ENCODE assay signal across 8 cellular contexts in genomic region chr3:120743081-120743365, GRCh38. TPM values are rescaled to one million over a fixed set of nuclear protein-coding genes. Genes with fewer than 3 reads are reported as not detected.
DNase-seq lines count a peak whose midpoint lies in the region; ATAC-seq, FAIRE-seq and TF ChIP-seq lines count a peak whose summit lies in the region.

No MANE protein-coding gene starts in this region.

- peaks cover 0 to 4% of the 10 kb centered on the region in 2 experiments; a peak in 1 of 4 replicates for H3K36me3 ChIP-seq in HCT116 (ENCODE audit: control insufficient read depth in 1 of 2, insufficient read depth in 2 of 2, low read length in 2 of 2)
- H3K36me3 ChIP-seq in right lobe of liver, result no peaks in the 10 kb centered on the region
- H3K36me3 ChIP-seq in upper lobe of right lung, result no peaks in the 10 kb centered on the region

- H3K4me3 ChIP-seq in A549, result peak overlapping the region; percentile 95
- H3K4me3 ChIP-seq in HCT116 (replicated peaks in 1 of 2; ENCODE audit: low read depth in 1 of 2, low read length in 2 of 2), result peak overlapping the region; percentile 92 to 100
- peak overlapping the region; percentile 82 to 95 (median 85) for H3K4me3 ChIP-seq in right lobe of liver
- H3K4me3 ChIP-seq in upper lobe of right lung, result peak overlapping the region; percentile 93

- H3K27ac ChIP-seq in A549, result peak overlapping the region; percentile 91 to 93
- H3K27ac ChIP-seq in HCT116 (ENCODE audit: low read depth, low read length), result peak overlapping the region; percentile 71
- peak overlapping the region; percentile 52 to 98 (median 98) for H3K27ac ChIP-seq in right lobe of liver
- H3K27ac ChIP-seq in upper lobe of right lung, result peak overlapping the region; percentile 99

- BruUV-seq in HCT116 (replicated peaks; lab: Mats Ljungman, UMichigan), result TSS peak; percentile 81

- H2AFZ ChIP-seq in HCT116 (ENCODE audit: low read depth, low read length, poor library complexity, severe bottlenecking), result no peak overlapping the region

- intact Hi-C loops in HCT116 (cut with micrococcal nuclease), result loop anchor here (2.0 kb wide), 1 partner anchor 120 kb away; no protein-coding TSS in a partner anchor
- intact Hi-C loops in right lobe of liver (cut with DNase I), result no loop called here
- intact Hi-C loops in upper lobe of right lung (cut with DNase I), result no loop called here

- no peak for FAIRE-seq in A549 (lab: Jason Lieb, UNC)

- H3K4me1 ChIP-seq in A549, result peaks cover 10% of the 10 kb centered on the region
- peaks cover 8 to 16% of the 10 kb centered on the region in 2 experiments for H3K4me1 ChIP-seq in HCT116 (ENCODE audit: control insufficient read depth in 1 of 2, insufficient read depth in 2 of 2, low read length in 2 of 2)
- peaks cover 0 to 12% (median 7%) of the 10 kb centered on the region in 4 donors for H3K4me1 ChIP-seq in right lobe of liver
- peaks cover 19% of the 10 kb centered on the region for H3K4me1 ChIP-seq in upper lobe of right lung

- no peak for TF ChIP-seq EP300 in A549 (IDR thresholded peaks at IDR 0.05)

- H3K79me2 ChIP-seq in HCT116 (ENCODE audit: insufficient read depth, low read length), result peaks cover 62% of the 10 kb centered on the region

- TF ChIP-seq RAD21 in A549 (conservative IDR thresholded peaks at IDR 0.05 in 1 of 2, IDR thresholded peaks at IDR 0.05 in 1 of 2) (no peak), HCT116 (IDR thresholded peaks at IDR 0.05; ENCODE audit: low read depth) (no peak)

- TF ChIP-seq CTCF in A549 (IDR thresholded peaks at IDR 0.05) (no peak), HCT116 (IDR thresholded peaks at IDR 0.05 in 2 of 3, conservative IDR thresholded peaks at IDR 0.05 in 1 of 3; ENCODE audit: borderline replicate concordance in 1 of 3, insufficient read depth in 1 of 3, low read depth in 2 of 3, low read length in 2 of 3) (no peak), right lobe of liver (IDR thresholded peaks at IDR 0.05) (no peak), upper lobe of right lung (IDR thresholded peaks at IDR 0.05) (no peak)

- peak overlapping the region; percentile 94 for H3K9ac ChIP-seq in HCT116 (ENCODE audit: low read length)

- ATAC-seq in A549 (no peak), HCT116 (no peak), right lobe of liver (peak in 1 of 4 donors; percentile 20), upper lobe of right lung (no peak), GM19023 (IDR thresholded peaks at IDR 0.05; ENCODE audit: unreplicated experiment) (no peak)

- under 1% methylated on average over 9 of the region's 12 CpGs for WGBS in A549 (ENCODE audit: missing lambda C conversion rate)
- WGBS in right lobe of liver (ENCODE audit: insufficient coverage, low coverage, low lambda C conversion rate, missing lambda C conversion rate), result 0% methylated on average over 12 of the region's 12 CpGs

- RAD21 ChIA-PET in HCT116 (lab: Charles Lee; ENCODE audit: low non-redundant PET in 1 of 2, low total read pairs in 2 of 2, uncharacterized antibody in 2 of 2, unreplicated experiment in 2 of 2), result no interaction called here

- H3K27me3 ChIP-seq in HCT116 (ENCODE audit: insufficient read depth, low read length) (no peaks in the 10 kb centered on the region), right lobe of liver (no peaks in the 10 kb centered on the region), upper lobe of right lung (no peaks in the 10 kb centered on the region)

- POLR2A ChIA-PET in A549 (lab: Yijun Ruan, JAX) (interaction anchor here (0.9 to 1.9 kb wide), 3 partner anchors 61 to 394 kb away, joined by 3 to 10 read pairs (median 7); partner anchors contain the start of genes HGD and LRRC58), HCT116 (lab: Charles Lee) (interaction anchor here (0.7 kb wide), 1 partner anchor 9 kb away, joined by 3 read pairs; no protein-coding TSS in a partner anchor)

- CTCF ChIA-PET in A549 (lab: Yijun Ruan, JAX), result interaction anchor here (1.0 to 1.9 kb wide), 2 partner anchors 14 to 120 kb away, joined by 4 to 5 read pairs; no protein-coding TSS in a partner anchor
- CTCF ChIA-PET in HCT116 (lab: Charles Lee), result no interaction called here

- H3K4me2 ChIP-seq in A549, result peak overlapping the region; percentile 91
- peak overlapping the region; percentile 67 for H3K4me2 ChIP-seq in HCT116 (ENCODE audit: low read length)

- H4K20me1 ChIP-seq in HCT116 (ENCODE audit: insufficient read depth), result no peaks in the 10 kb centered on the region

- DNase-seq in A549 (ENCODE audit: low read depth in 1 of 2, low spot score in 1 of 2) (no peak), HCT116 (ENCODE audit: low read depth, low spot score) (no peak), amniotic epithelial cell (ENCODE audit: low read depth) (peak; percentile 24), right lobe of liver (no peak), upper lobe of right lung (no peak), NCI-H446 treated with DMSO at 0.1 percent for 48 hours (lab: John Stamatoyannopoulos, UW) (no peak), NCI-H187 (lab: John Stamatoyannopoulos, UW) (no peak)

- no peak for TF ChIP-seq POLR2A in A549 (IDR thresholded peaks at IDR 0.05; ENCODE audit: low read length)
- no peak for TF ChIP-seq POLR2A in HCT116 (IDR thresholded peaks at IDR 0.05; ENCODE audit: borderline replicate concordance, extremely low read depth, insufficient read depth, insufficient read length)
- TF ChIP-seq POLR2A in right lobe of liver (IDR thresholded peaks at IDR 0.05), result no peak

- no peaks in the 10 kb centered on the region for H3K9me2 ChIP-seq in HCT116 (ENCODE audit: insufficient read depth)

- H3K9me3 ChIP-seq in A549 (peaks cover 4% of the 10 kb centered on the region; the same call in 2 of the 3 replicates), HCT116 (ENCODE audit: control insufficient read depth in 1 of 2, insufficient read depth in 1 of 2, low read depth in 1 of 2, low read length in 2 of 2) (no peaks in the 10 kb centered on the region), right lobe of liver (no peaks in the 10 kb centered on the region), upper lobe of right lung (no peaks in the 10 kb centered on the region)

TF ChIP-seq in A549, 52 proteins besides CTCF, POLR2A, EP300 and RAD21:
- TF ChIP-seq RARB (CRISPR knock-in tag; IDR thresholded peaks at IDR 0.05) (no peak), ZSCAN20 (CRISPR knock-in tag; IDR thresholded peaks at IDR 0.05) (no peak), KDM5A (IDR thresholded peaks at IDR 0.05) (no peak), KDM1A (IDR thresholded peaks at IDR 0.05; ENCODE audit: low read depth) (no peak), RFX5 (IDR thresholded peaks at IDR 0.05) (no peak), MAZ (IDR thresholded peaks at IDR 0.05; ENCODE audit: borderline replicate concordance, low read depth, low read length) (no peak), NPAS2 (CRISPR knock-in tag; IDR thresholded peaks at IDR 0.05; ENCODE audit: borderline replicate concordance) (no peak)
- TF ChIP-seq, protein P1, sequence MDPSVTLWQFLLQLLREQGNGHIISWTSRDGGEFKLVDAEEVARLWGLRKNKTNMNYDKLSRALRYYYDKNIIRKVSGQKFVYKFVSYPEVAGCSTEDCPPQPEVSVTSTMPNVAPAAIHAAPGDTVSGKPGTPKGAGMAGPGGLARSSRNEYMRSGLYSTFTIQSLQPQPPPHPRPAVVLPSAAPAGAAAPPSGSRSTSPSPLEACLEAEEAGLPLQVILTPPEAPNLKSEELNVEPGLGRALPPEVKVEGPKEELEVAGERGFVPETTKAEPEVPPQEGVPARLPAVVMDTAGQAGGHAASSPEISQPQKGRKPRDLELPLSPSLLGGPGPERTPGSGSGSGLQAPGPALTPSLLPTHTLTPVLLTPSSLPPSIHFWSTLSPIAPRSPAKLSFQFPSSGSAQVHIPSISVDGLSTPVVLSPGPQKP (IDR thresholded peaks at IDR 0.05; ENCODE audit: low read depth, low read length), result no peak

TF ChIP-seq in HCT116, 20 proteins besides CTCF, POLR2A, EP300 and RAD21 (continues in another document):
- TF ChIP-seq JUND (IDR thresholded peaks at IDR 0.05), result no peak
- TF ChIP-seq ZBTB33 (IDR thresholded peaks at IDR 0.05; ENCODE audit: extremely low read depth, insufficient replicate concordance, low read length), result no peak
- TF ChIP-seq, protein P2, sequence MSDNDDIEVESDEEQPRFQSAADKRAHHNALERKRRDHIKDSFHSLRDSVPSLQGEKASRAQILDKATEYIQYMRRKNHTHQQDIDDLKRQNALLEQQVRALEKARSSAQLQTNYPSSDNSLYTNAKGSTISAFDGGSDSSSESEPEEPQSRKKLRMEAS (IDR thresholded peaks at IDR 0.05), result no peak
- TF ChIP-seq ELF1 (IDR thresholded peaks at IDR 0.05; ENCODE audit: borderline replicate concordance, low read depth), result no peak
- peak; percentile 66; the same call in 1 of the 2 replicates for TF ChIP-seq SIN3A (IDR thresholded peaks at IDR 0.05; ENCODE audit: low read depth)

RNA-seq across cellular contexts. Expression of gene GTF2E1, which starts 0.5 kb away (rescaled TPM):
- polyA plus RNA-seq in A549 (2011; rRNA removed) (20.0 and 26.8 TPM in 2 replicates), A549 (2017; fragmentation: RNase III; extraction: RNeasy Plus Mini Kit Qiagen cat#74134 plus additional on column Dnase treatment) (16.4 to 19.7 TPM (median 18.6 TPM) in 3 replicates)
- 8.2 and 8.5 TPM in 2 replicates for polyA plus RNA-seq in A549 (2012; cell fraction: cytosol; rRNA removed)
- 4.9 and 7.4 TPM in 2 replicates for polyA plus RNA-seq in A549 (2012; cell fraction: nucleus; rRNA removed)
- polyA minus RNA-seq in A549 (2011; rRNA and poly(A)+ RNA removed), result 30.5 and 31.9 TPM in 2 replicates
- total RNA-seq in HCT116 (2021; ENCODE audit: unreplicated experiment) (21.5 TPM), right lobe of liver (1 to 10 TPM; 5.0 to 8.9 (median 6.4) TPM), upper lobe of right lung (16.8 TPM)
- polyA plus RNA-seq in HCT116 (2012), result 5.8 and 9.5 TPM in 2 replicates

RNA-seq across cellular contexts. Expression of gene RABL3, which starts 0.7 kb away (rescaled TPM):
- polyA plus RNA-seq in A549 (2011; rRNA removed), result 14.0 and 17.6 TPM in 2 replicates
- 2.4 and 2.7 TPM in 2 replicates for polyA plus RNA-seq in A549 (2012; cell fraction: cytosol; rRNA removed)
- 0.94 and 1.8 TPM in 2 replicates for polyA plus RNA-seq in A549 (2012; cell fraction: nucleus; rRNA removed)
- 28.2 to 31.7 TPM (median 29.0 TPM) in 3 replicates for polyA plus RNA-seq in A549 (2017; fragmentation: RNase III; extraction: RNeasy Plus Mini Kit Qiagen cat#74134 plus additional on column Dnase treatment)
- polyA minus RNA-seq in A549 (2011; rRNA and poly(A)+ RNA removed), result 3.8 and 5.8 TPM in 2 replicates
- 23.8 TPM for total RNA-seq in HCT116 (2021; ENCODE audit: unreplicated experiment)
- 6.6 and 12.0 TPM in 2 replicates for polyA plus RNA-seq in HCT116 (2012)
- 10 to 100 TPM; 12.0 to 18.4 (median 13.2) TPM for total RNA-seq in right lobe of liver
- total RNA-seq in upper lobe of right lung, result 17.2 TPM
